1 cellular context compared by ENCODE assay signal in the genomic region with DNA sequence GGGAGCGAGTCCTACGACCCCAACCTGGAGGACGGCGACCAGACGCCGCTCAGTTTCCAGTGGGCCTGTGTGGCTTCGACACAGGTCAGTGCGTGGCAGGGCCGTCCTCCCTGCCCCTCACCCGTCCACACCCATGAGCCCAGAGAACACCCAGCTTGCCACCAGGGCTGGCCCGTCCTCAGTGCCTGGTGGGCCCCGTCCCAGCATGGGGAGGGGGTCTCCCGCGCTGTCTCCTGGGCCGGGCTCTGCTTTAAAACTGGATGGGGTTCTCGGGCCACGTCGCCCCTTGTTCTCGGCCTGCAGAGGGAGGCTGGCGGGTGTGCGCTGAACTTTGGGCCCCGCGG. TPM values are rescaled to one million over a fixed set of nuclear protein-coding genes. Genes with fewer than 3 reads are reported as not detected.
"Had no signal": no experiment of that assay in that cellular context is flagged by ENCODE, and none has a peak within 500 bp of the region (broad histone marks: within the 10 kb centered on the region; RNA-seq: fewer than 3 reads in every experiment).

No MANE protein-coding gene starts in this region.

RNA-seq across cellular contexts. Expression of a gene that starts 11.7 kb away (rescaled TPM):
- total RNA-seq: ascending aorta had no signal
